26 cellular contexts compared by ENCODE assay signal in genomic region chr2:238435752-238436096, GRCh38.
"Had no signal": no experiment of that assay in that cellular context is flagged by ENCODE, and none has a peak within 500 bp of the region (broad histone marks: within the 10 kb centered on the region; RNA-seq: fewer than 3 reads in every experiment).

No MANE protein-coding gene starts in this region.

- ATAC-seq: activated CD8-positive, alpha-beta T cell treated with anti-CD3 and anti-CD28 coated beads, Interleukin-2, amount 10 ng/mL, durations not matched to agents 7 days and 5 days; body of pancreas; gastroesophageal sphincter; heart right ventricle; left colon had no signal

- H3K27me3 ChIP-seq: body of pancreas, gastroesophageal sphincter, neutrophil, transverse colon, vagina had no signal

- H3K9me3 ChIP-seq: body of pancreas, lower lobe of right lung, neutrophil, transverse colon, vagina had no signal

- H3K27ac Mint-ChIP-seq: activated B cell treated with CpG ODN at 0.5 μM for 24 hours; activated CD4-positive, alpha-beta T cell treated with anti-CD3 and anti-CD28 coated beads, Interleukin-2, amount 10 ng/mL, durations not matched to agents 24 days and 14 days; activated CD8-positive, alpha-beta T cell treated with anti-CD3 and anti-CD28 coated beads, Interleukin-2, amount 10 ng/mL, durations not matched to agents 7 days and 5 days; activated naive CD8-positive, alpha-beta T cell; naive B cell had no signal

- H3K27ac ChIP-seq: body of pancreas, gastroesophageal sphincter, heart right ventricle, lower lobe of right lung, transverse colon, vagina had no signal

- H3K9me3 Mint-ChIP-seq: activated B cell treated with CpG ODN at 0.5 μM for 24 hours; activated CD4-positive, alpha-beta T cell treated with anti-CD3 and anti-CD28 coated beads, Interleukin-2, amount 10 ng/mL, durations not matched to agents 24 days and 14 days; naive B cell had no signal

- H3K27me3 Mint-ChIP-seq: activated B cell treated with CpG ODN at 0.5 μM for 24 hours; activated CD4-positive, alpha-beta T cell treated with anti-CD3 and anti-CD28 coated beads, Interleukin-2, amount 10 ng/mL, durations not matched to agents 24 days and 14 days; activated naive CD8-positive, alpha-beta T cell; naive B cell had no signal

- H3K4me3 ChIP-seq: body of pancreas, gastroesophageal sphincter, heart right ventricle, lower lobe of right lung, skin epidermis, transverse colon, vagina had no signal

- DNase-seq: activated B cell treated with CpG ODN at 0.5 μM for 24 hours; activated CD4-positive, alpha-beta T cell treated with anti-CD3 and anti-CD28 coated beads, Interleukin-2, amount 10 ng/mL, durations not matched to agents 24 days and 14 days; activated CD8-positive, alpha-beta memory T cell treated with anti-CD3 and anti-CD28 coated beads, Interleukin-2, amount 50 U/mL, for 4 hours; activated CD8-positive, alpha-beta T cell treated with anti-CD3 and anti-CD28 coated beads, Interleukin-2, amount 10 ng/mL, durations not matched to agents 7 days and 5 days; activated gamma-delta T cell; activated T-cell treated with anti-CD3 and anti-CD28 coated beads, Interleukin-2, amount 50 U/mL, for 48 hours; amniotic stem cell; body of pancreas; central memory CD4-positive, alpha-beta T cell; effector memory CD4-positive, alpha-beta T cell; heart right ventricle; left colon; lower lobe of right lung; naive B cell; retina; stimulated activated CD4-positive, alpha-beta T cell treated with anti-CD3 and anti-CD28 coated beads, Interleukin-4, amount 100 ng/mL, for 24 hours; stimulated activated naive CD4-positive, alpha-beta T cell treated with Interleukin-2 at 50 U/mL for 16 hours; substantia nigra; T-helper 2 cell; transverse colon had no signal

- H3K4me3 Mint-ChIP-seq: activated B cell treated with CpG ODN at 0.5 μM for 24 hours; activated CD4-positive, alpha-beta T cell treated with anti-CD3 and anti-CD28 coated beads, Interleukin-2, amount 10 ng/mL, durations not matched to agents 24 days and 14 days; activated CD8-positive, alpha-beta T cell treated with anti-CD3 and anti-CD28 coated beads, Interleukin-2, amount 10 ng/mL, durations not matched to agents 7 days and 5 days; activated naive CD8-positive, alpha-beta T cell; naive B cell had no signal

- FAIRE-seq: TTC549 had no signal
